Comparison of ENCODE assay signal across 8 cellular contexts in genomic region chr1:44674113-44675000, GRCh38. TPM values are rescaled to one million over a fixed set of nuclear protein-coding genes. Genes with fewer than 3 reads are reported as not detected.
DNase-seq lines count a peak whose midpoint lies in the region; ATAC-seq, FAIRE-seq and TF ChIP-seq lines count a peak whose summit lies in the region.

ARMH1 (plus strand) TSS chr1:44674714; CDS start chr1:44689698, 14,984 bp downstream.
TMEM53 (minus strand) TSS chr1:44674481; CDS start chr1:44674391, 90 bp downstream.

- peak within 1 kb of the TSS; percentile 86 for H3K4me3 ChIP-seq in endodermal cell (ENCODE audit: low read length)

- in situ Hi-C loops in Caki2 (cut with HindIII; ENCODE audit: low pct_unique_long_range_greater_than_20kb, low sequenced_read_pairs), result no loop called here

- H3K4me1 ChIP-seq in endodermal cell (ENCODE audit: control insufficient read depth, insufficient read depth, low read length), result no peaks in the 10 kb centered on the region

- H3K36me3 ChIP-seq in endodermal cell (ENCODE audit: control insufficient read depth, insufficient read depth, low read length), result no peaks in the 10 kb centered on the region

- peak; percentile 86 for ATAC-seq in GM21381 (IDR thresholded peaks at IDR 0.05; ENCODE audit: unreplicated experiment)

- H3K9me3 Mint-ChIP-seq in endodermal cell, result no peaks in the 10 kb centered on the region

- H3K36me3 Mint-ChIP-seq in endodermal cell (ENCODE audit: low read depth), result peaks cover 2% of the 10 kb centered on the region

- WGBS in endodermal cell (ENCODE audit: insufficient coverage in 1 of 2, insufficient read length in 1 of 2), 2 experiments, result 1% methylated on average over 42 to 56 of the region's 56 CpGs

- H3K27me3 ChIP-seq in endodermal cell (ENCODE audit: control insufficient read depth, insufficient read depth, low read length, poor library complexity, severe bottlenecking), result no peaks in the 10 kb centered on the region

- peaks cover 15% of the 10 kb centered on the region for H3K4me1 Mint-ChIP-seq in endodermal cell

- DNase-seq in Caki2 (ENCODE audit: low read depth) (peak; percentile 99), HTR-8/SVneo (ENCODE audit: insufficient read length, low spot score) (peak; percentile 95), NOMO-1 treated with DMSO at 0.1 percent for 48 hours (lab: John Stamatoyannopoulos, UW; ENCODE audit: unreplicated experiment) (peak; percentile 99), endodermal cell (peak; percentile 100), mesenteric fat pad (ENCODE audit: low spot score) (peak; percentile 99)
- peak; percentile 97 for DNase-seq in activated CD8-positive, alpha-beta memory T cell treated with anti-CD3 and anti-CD28 coated beads, Interleukin-2, amount 50 U/mL, for 24 hours (ENCODE audit: extremely low read depth)
- peak; percentile 92 for DNase-seq in stimulated activated CD8-positive, alpha-beta memory T cell treated with anti-CD3 and anti-CD28 coated beads, Interleukin-15, amount 100 ng/mL, for 1 hour (ENCODE audit: low read depth)

- H3K9me3 ChIP-seq in endodermal cell (ENCODE audit: control insufficient read depth, low read length), result no peaks in the 10 kb centered on the region

- peak within 1 kb of the TSS; percentile 73 for H3K9ac ChIP-seq in endodermal cell (ENCODE audit: extremely low read depth, low read length, poor library complexity, severe bottlenecking)

- H3K27me3 Mint-ChIP-seq in endodermal cell (ENCODE audit: insufficient read depth), result no peaks in the 10 kb centered on the region

- H3K27ac Mint-ChIP-seq in endodermal cell, result peak within 1 kb of the TSS; percentile 95

- TF ChIP-seq CTCF in endodermal cell (conservative IDR thresholded peaks at IDR 0.05), result no peak

- peak within 1 kb of the TSS; percentile 82 for H3K27ac ChIP-seq in endodermal cell (ENCODE audit: low read depth, low read length)

- H3K4me3 Mint-ChIP-seq in endodermal cell, result peak within 1 kb of the TSS; percentile 79

- FAIRE-seq in HTR-8/SVneo (lab: Jason Lieb, UNC), result peak; percentile 52

RNA-seq across cellular contexts. Expression of gene ARMH1, which starts in this region (rescaled TPM):
- total RNA-seq in Caki2 (2014; rRNA removed; shearing (Covaris generic); ENCODE audit: low replicate concordance), result not detected in 2 replicates
- 1 to 10 TPM; 3.9 to 6.3 TPM for total RNA-seq in endodermal cell
- 6.3 TPM for polyA plus RNA-seq in endodermal cell (2013, experiment 1 of 2)
- 3.6 TPM for polyA plus RNA-seq in endodermal cell (2013, experiment 2 of 2)
- total RNA-seq in mesenteric fat pad, result 1.9 TPM

RNA-seq across cellular contexts. Expression of gene TMEM53, which starts in this region (rescaled TPM):
- 4.3 and 7.6 TPM in 2 replicates for total RNA-seq in Caki2 (2014; rRNA removed; shearing (Covaris generic); ENCODE audit: low replicate concordance)
- total RNA-seq in endodermal cell (10 to 100 TPM; 10.2 to 10.8 TPM), mesenteric fat pad (16.8 TPM)
- 8.4 TPM for polyA plus RNA-seq in endodermal cell (2013, experiment 1 of 2)
- 10.2 TPM for polyA plus RNA-seq in endodermal cell (2013, experiment 2 of 2)

Comparison
In these comparisons a context has a peak if more than half of its experiments do, and no peak if none do; other contexts are left out.
1. Peak in every context shown above with its lines: DNase-seq, ATAC-seq, H3K4me3 ChIP-seq and H3K27ac ChIP-seq.